ENCODE assay signal across 1 cellular context in the genomic region with DNA sequence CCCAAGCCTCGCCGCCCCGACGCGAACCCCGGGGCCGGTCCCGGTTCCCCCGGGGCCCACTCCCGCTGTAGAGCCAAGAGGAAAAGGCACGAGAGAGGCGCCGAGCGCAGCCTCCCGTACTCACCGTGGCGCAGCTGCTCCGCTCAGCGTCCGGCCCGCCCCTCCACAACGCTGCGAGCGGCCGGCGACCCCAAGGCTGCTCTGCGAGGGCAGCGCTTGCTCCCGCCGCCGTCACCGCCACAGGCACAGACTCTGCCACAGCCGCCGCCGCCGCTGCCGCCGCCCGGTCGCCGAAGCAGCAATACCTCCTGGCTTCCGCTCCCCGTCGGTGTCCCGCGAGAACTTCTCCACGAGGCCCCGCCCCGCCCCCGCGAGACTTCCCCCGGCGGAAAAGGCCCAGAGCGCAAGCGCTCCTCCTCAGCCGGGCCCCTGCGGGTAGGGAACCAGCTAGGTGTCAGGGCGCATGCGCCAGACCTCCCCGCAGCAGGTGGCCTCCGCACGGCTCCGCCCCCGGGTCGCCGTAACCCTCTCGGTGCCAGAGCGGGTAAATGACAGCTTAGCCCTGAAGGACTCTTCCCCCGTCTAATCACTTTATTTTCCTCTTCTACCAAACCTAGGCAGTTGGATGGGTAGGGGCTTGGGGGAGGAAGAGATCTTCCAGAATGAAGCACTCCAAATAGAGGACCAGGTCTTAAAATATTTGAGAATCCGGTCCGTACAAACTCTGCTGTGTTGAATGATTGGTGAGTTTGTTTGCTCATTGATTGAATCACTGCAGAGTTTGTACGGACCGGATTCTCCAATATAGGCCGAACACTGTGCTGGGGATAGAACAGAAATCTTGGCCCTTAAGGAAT.
TF ChIP-seq lines count a peak whose summit lies in the region.

A gene (minus strand): TSS at position 314 of the 857 bp plus-strand sequence. CDS start 12,050 bp downstream, outside the sequence.

TF ChIP-seq in GM12878, 131 proteins besides CTCF, POLR2A, EP300 and RAD21 (continued from another document):
- TF ChIP-seq, protein P1, sequence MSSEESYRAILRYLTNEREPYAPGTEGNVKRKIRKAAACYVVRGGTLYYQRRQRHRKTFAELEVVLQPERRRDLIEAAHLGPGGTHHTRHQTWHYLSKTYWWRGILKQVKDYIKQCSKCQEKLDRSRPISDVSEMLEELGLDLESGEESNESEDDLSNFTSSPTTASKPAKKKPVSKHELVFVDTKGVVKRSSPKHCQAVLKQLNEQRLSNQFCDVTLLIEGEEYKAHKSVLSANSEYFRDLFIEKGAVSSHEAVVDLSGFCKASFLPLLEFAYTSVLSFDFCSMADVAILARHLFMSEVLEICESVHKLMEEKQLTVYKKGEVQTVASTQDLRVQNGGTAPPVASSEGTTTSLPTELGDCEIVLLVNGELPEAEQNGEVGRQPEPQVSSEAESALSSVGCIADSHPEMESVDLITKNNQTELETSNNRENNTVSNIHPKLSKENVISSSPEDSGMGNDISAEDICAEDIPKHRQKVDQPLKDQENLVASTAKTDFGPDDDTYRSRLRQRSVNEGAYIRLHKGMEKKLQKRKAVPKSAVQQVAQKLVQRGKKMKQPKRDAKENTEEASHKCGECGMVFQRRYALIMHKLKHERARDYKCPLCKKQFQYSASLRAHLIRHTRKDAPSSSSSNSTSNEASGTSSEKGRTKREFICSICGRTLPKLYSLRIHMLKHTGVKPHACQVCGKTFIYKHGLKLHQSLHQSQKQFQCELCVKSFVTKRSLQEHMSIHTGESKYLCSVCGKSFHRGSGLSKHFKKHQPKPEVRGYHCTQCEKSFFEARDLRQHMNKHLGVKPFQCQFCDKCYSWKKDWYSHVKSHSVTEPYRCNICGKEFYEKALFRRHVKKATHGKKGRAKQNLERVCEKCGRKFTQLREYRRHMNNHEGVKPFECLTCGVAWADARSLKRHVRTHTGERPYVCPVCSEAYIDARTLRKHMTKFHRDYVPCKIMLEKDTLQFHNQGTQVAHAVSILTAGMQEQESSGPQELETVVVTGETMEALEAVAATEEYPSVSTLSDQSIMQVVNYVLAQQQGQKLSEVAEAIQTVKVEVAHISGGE (CRISPR knock-in tag; IDR thresholded peaks at IDR 0.05), result no peak
- TF ChIP-seq ATF7 (IDR thresholded peaks at IDR 0.05; ENCODE audit: low read depth) (no peak), EED (IDR thresholded peaks at IDR 0.05; ENCODE audit: low read depth) (no peak), SMAD1 (IDR thresholded peaks at IDR 0.05; ENCODE audit: low read depth, partially characterized antibody) (no peak), TCF3 (IDR thresholded peaks at IDR 0.05; ENCODE audit: borderline replicate concordance, insufficient read depth, low read depth, low read length) (peak; percentile 95), MEF2B (IDR thresholded peaks at IDR 0.05; ENCODE audit: partially characterized antibody, poor library complexity, severe bottlenecking) (no peak), CEBPB (IDR thresholded peaks at IDR 0.05; ENCODE audit: borderline replicate concordance in 1 of 2, low read depth in 2 of 2, low read length in 2 of 2) (no peak), DPF2 (IDR thresholded peaks at IDR 0.05) (peak; percentile 77), ASH2L (IDR thresholded peaks at IDR 0.05; ENCODE audit: borderline replicate concordance, low read depth) (no peak)
- TF ChIP-seq, protein P2, sequence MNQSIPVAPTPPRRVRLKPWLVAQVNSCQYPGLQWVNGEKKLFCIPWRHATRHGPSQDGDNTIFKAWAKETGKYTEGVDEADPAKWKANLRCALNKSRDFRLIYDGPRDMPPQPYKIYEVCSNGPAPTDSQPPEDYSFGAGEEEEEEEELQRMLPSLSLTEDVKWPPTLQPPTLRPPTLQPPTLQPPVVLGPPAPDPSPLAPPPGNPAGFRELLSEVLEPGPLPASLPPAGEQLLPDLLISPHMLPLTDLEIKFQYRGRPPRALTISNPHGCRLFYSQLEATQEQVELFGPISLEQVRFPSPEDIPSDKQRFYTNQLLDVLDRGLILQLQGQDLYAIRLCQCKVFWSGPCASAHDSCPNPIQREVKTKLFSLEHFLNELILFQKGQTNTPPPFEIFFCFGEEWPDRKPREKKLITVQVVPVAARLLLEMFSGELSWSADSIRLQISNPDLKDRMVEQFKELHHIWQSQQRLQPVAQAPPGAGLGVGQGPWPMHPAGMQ (IDR thresholded peaks at IDR 0.05; ENCODE audit: borderline replicate concordance), result no peak
- TF ChIP-seq, protein P3, sequence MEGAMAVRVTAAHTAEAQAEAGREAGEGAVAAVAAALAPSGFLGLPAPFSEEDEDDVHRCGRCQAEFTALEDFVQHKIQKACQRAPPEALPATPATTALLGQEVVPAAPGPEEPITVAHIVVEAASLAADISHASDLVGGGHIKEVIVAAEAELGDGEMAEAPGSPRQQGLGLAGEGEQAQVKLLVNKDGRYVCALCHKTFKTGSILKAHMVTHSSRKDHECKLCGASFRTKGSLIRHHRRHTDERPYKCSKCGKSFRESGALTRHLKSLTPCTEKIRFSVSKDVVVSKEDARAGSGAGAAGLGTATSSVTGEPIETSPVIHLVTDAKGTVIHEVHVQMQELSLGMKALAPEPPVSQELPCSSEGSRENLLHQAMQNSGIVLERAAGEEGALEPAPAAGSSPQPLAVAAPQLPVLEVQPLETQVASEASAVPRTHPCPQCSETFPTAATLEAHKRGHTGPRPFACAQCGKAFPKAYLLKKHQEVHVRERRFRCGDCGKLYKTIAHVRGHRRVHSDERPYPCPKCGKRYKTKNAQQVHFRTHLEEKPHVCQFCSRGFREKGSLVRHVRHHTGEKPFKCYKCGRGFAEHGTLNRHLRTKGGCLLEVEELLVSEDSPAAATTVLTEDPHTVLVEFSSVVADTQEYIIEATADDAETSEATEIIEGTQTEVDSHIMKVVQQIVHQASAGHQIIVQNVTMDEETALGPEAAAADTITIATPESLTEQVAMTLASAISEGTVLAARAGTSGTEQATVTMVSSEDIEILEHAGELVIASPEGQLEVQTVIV (IDR thresholded peaks at IDR 0.05; ENCODE audit: borderline replicate concordance, partially characterized antibody), result no peak
- TF ChIP-seq, protein P4, sequence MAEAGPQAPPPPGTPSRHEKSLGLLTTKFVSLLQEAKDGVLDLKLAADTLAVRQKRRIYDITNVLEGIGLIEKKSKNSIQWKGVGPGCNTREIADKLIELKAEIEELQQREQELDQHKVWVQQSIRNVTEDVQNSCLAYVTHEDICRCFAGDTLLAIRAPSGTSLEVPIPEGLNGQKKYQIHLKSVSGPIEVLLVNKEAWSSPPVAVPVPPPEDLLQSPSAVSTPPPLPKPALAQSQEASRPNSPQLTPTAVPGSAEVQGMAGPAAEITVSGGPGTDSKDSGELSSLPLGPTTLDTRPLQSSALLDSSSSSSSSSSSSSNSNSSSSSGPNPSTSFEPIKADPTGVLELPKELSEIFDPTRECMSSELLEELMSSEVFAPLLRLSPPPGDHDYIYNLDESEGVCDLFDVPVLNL (IDR thresholded peaks at IDR 0.05; ENCODE audit: low read depth, low read length), result no peak
